Comparison of ENCODE assay signal across 8 cellular contexts in genomic region chr4:80197132-80197573, GRCh38. TPM values are rescaled to one million over a fixed set of nuclear protein-coding genes. Genes with fewer than 3 reads are reported as not detected.
DNase-seq lines count a peak whose midpoint lies in the region; ATAC-seq and TF ChIP-seq lines count a peak whose summit lies in the region.

Gene PRDM8 (plus strand): TSS chr4:80197503. CDS start chr4:80200081, 2,578 bp downstream.

- H3K9ac ChIP-seq in IMR-90 (ENCODE audit: low read depth, low read length), result peak within 1 kb of the TSS; percentile 37

- H3K36me3 ChIP-seq in BE2C, result no peaks in the 10 kb centered on the region
- peaks cover 5% of the 10 kb centered on the region; the same call in 1 of the 2 replicates for H3K36me3 ChIP-seq in IMR-90 (ENCODE audit: control insufficient read depth, insufficient read depth, low read length)
- H3K36me3 ChIP-seq in psoas muscle (ENCODE audit: insufficient read depth in 1 of 2, low read depth in 1 of 2), result no peaks in the 10 kb centered on the region

- intact Hi-C loops in IMR-90 (cut with micrococcal nuclease) (no loop called here), psoas muscle (cut with DNase I) (no loop called here)
- intact Hi-C loops in activated CD4-positive, alpha-beta memory T cell treated with anti-CD3 and anti-CD28 coated beads for 36 hours (cut with micrococcal nuclease), result no loop called here

- peak within 1 kb of the TSS; percentile 58 for H2BK5ac ChIP-seq in IMR-90 (ENCODE audit: low read depth, low read length, poor library complexity, severe bottlenecking)

- H3K27ac Mint-ChIP-seq in activated CD4-positive, alpha-beta memory T cell treated with anti-CD3 and anti-CD28 coated beads for 36 hours, result no peak within 1 kb of the TSS

- peak within 1 kb of the TSS; percentile 71 for H3K4me2 ChIP-seq in IMR-90 (ENCODE audit: low read depth, low read length)

- no peaks in the 10 kb centered on the region for H3K36me3 Mint-ChIP-seq in activated CD4-positive, alpha-beta memory T cell treated with anti-CD3 and anti-CD28 coated beads for 36 hours

- peak within 1 kb of the TSS; percentile 59 for H4K91ac ChIP-seq in IMR-90 (ENCODE audit: insufficient read depth, low read depth, low read length)

- 0 out of 2 replicates have a peak, but pooled peaks cover 4% of the 10 kb centered on the region for H3K9me1 ChIP-seq in IMR-90 (ENCODE audit: insufficient read depth, low read length)

- ATAC-seq in IMR-90 (ENCODE audit: low read depth) (peak; percentile 62), psoas muscle (no peak), HG02852 (IDR thresholded peaks at IDR 0.05; ENCODE audit: unreplicated experiment) (no peak)

- H3K9me3 ChIP-seq in BE2C (no peaks in the 10 kb centered on the region), IMR-90 (ENCODE audit: control insufficient read depth, insufficient read depth, low read length) (no peaks in the 10 kb centered on the region), psoas muscle (no peaks in the 10 kb centered on the region)

- peak within 1 kb of the TSS; percentile 46; the same call in 1 of the 2 replicates for H2BK20ac ChIP-seq in IMR-90 (ENCODE audit: low read depth, low read length)

- H3K4ac ChIP-seq in IMR-90 (ENCODE audit: low read depth, low read length), result peak within 1 kb of the TSS; percentile 80

- H3K9me3 Mint-ChIP-seq in activated CD4-positive, alpha-beta memory T cell treated with anti-CD3 and anti-CD28 coated beads for 36 hours, result no peaks in the 10 kb centered on the region

- H4K8ac ChIP-seq in IMR-90 (ENCODE audit: low read depth in 2 of 2, low read length in 2 of 2), result peak within 1 kb of the TSS; percentile 24 to 74; a peak in 1 of 4 replicates

- H3K23ac ChIP-seq in IMR-90 (ENCODE audit: low read depth, low read length), result peak within 1 kb of the TSS; percentile 96

- peaks cover 29% of the 10 kb centered on the region for H3K4me1 Mint-ChIP-seq in activated CD4-positive, alpha-beta memory T cell treated with anti-CD3 and anti-CD28 coated beads for 36 hours (ENCODE audit: low read depth)

- peak within 1 kb of the TSS; percentile 71 for H2BK120ac ChIP-seq in IMR-90 (ENCODE audit: low read depth, low read length)

- CTCF ChIA-PET in IMR-90 (lab: Yijun Ruan, JAX), result interaction anchor here (1.3 kb wide), 1 partner anchor 13 kb away, joined by 6 read pairs; no protein-coding TSS in a partner anchor
- CTCF ChIA-PET in activated CD4-positive, alpha-beta memory T cell treated with anti-CD3 and anti-CD28 coated beads for 36 hours (lab: Charles Lee), result interaction anchor here (0.9 to 7.7 kb wide), 2 partner anchors 12 to 70 kb away, joined by 3 to 77 read pairs; no protein-coding TSS in a partner anchor

- peak within 1 kb of the TSS; percentile 59 for H3K4me3 Mint-ChIP-seq in activated CD4-positive, alpha-beta memory T cell treated with anti-CD3 and anti-CD28 coated beads for 36 hours

- 11% methylated on average over 4 of the region's 28 CpGs; no CpG with 5 or more reads in 1 of the 2 experiments for WGBS in IMR-90 (ENCODE audit: extremely low coverage in 2 of 2, insufficient read length in 1 of 2), 2 experiments
- 16 to 22% (median 17%) methylated on average over 22 to 28 of the region's 28 CpGs for WGBS in psoas muscle, 3 donors

- dilution Hi-C loops in IMR-90 (cut with HindIII; ENCODE audit: low sequenced_read_pairs, unreplicated experiment), result no loop called here

- DNase-seq in BE2C (peak; percentile 63), IMR-90 (peak; percentile 73), foreskin fibroblast (peak in 1 of 2 donors; percentile 81), psoas muscle (no peak), GDM1 (lab: John Stamatoyannopoulos, UW) (no peak), kidney tubule cell (ENCODE audit: low spot score) (no peak)
- peak; percentile 47 for DNase-seq in activated CD4-positive, alpha-beta memory T cell treated with anti-CD3 and anti-CD28 coated beads for 36 hours

- H2BK15ac ChIP-seq in IMR-90 (ENCODE audit: low read depth, low read length), result peak within 1 kb of the TSS; percentile 34; the same call in 1 of the 3 replicates

- H3K4me3 ChIP-seq in BE2C (ENCODE audit: low read depth, low read length) (peak within 1 kb of the TSS; percentile 65), IMR-90 (ENCODE audit: insufficient read depth, low read depth, low read length) (peak within 1 kb of the TSS; percentile 75), foreskin fibroblast (ENCODE audit: low read depth in 1 of 2, low read length in 2 of 2) (peak within 1 kb of the TSS; percentile 50 to 57), psoas muscle (peak within 1 kb of the TSS; percentile 56)

- peaks cover 4% of the 10 kb centered on the region; the same call in 1 of the 2 replicates for H4K20me1 ChIP-seq in IMR-90 (ENCODE audit: insufficient read depth, low read length)

- TF ChIP-seq POLR2A in IMR-90 (IDR thresholded peaks at IDR 0.05; ENCODE audit: low read depth, low read length), result 0 out of 2 replicates have a peak, but pooled peaks have one; percentile 46

- peak within 1 kb of the TSS; percentile 46; the same call in 1 of the 2 replicates for H3K56ac ChIP-seq in IMR-90 (ENCODE audit: extremely low read depth, insufficient read depth, low read length)

- BruUV-seq in IMR-90 (replicated peaks; lab: Mats Ljungman, UMichigan), result no TSS peak

- H3K18ac ChIP-seq in IMR-90 (ENCODE audit: low read depth, low read length), result peak within 1 kb of the TSS; percentile 27

- H2AFZ ChIP-seq in IMR-90 (replicated peaks; ENCODE audit: low read length, poor library complexity), result peak within 1 kb of the TSS; percentile 88

- H3K27me3 ChIP-seq in BE2C (peaks cover 37% of the 10 kb centered on the region), IMR-90 (ENCODE audit: control insufficient read depth, insufficient read depth, low read length) (no peaks in the 10 kb centered on the region), psoas muscle (ENCODE audit: insufficient read depth in 3 of 3, low read length in 2 of 3) (peaks cover 5 to 86% (median 19%) of the 10 kb centered on the region in 3 donors)

- H3K27me3 Mint-ChIP-seq in activated CD4-positive, alpha-beta memory T cell treated with anti-CD3 and anti-CD28 coated beads for 36 hours, result peaks cover 7% of the 10 kb centered on the region

- TF ChIP-seq RAD21 in IMR-90 (IDR thresholded peaks at IDR 0.05; ENCODE audit: low read length), result no peak

- in situ Hi-C loops in IMR-90 (cut with MboI; ENCODE audit: low sequenced_read_pairs), result loop anchor here (10.0 kb wide), 1 partner anchor 1252 kb away; no protein-coding TSS in a partner anchor

- peaks cover 9 to 11% of the 10 kb centered on the region in 2 experiments for H3K79me1 ChIP-seq in IMR-90 (ENCODE audit: low read depth in 1 of 2, low read length in 2 of 2)

- POLR2A ChIA-PET in IMR-90 (lab: Charles Lee; ENCODE audit: unreplicated experiment), result no interaction called here
- POLR2A ChIA-PET in activated CD4-positive, alpha-beta memory T cell treated with anti-CD3 and anti-CD28 coated beads for 36 hours (lab: Charles Lee), result no interaction called here

- peak within 1 kb of the TSS; percentile 91 for H3K14ac ChIP-seq in IMR-90 (replicated peaks; ENCODE audit: low read depth, low read length)

- no peak for TF ChIP-seq CTCF in BE2C (IDR thresholded peaks at IDR 0.05; ENCODE audit: low read depth, low read length)
- no peak for TF ChIP-seq CTCF in IMR-90 (conservative IDR thresholded peaks at IDR 0.05; ENCODE audit: low read depth, low read length)
- no peak for TF ChIP-seq CTCF in foreskin fibroblast (IDR thresholded peaks at IDR 0.05; ENCODE audit: low read depth, low read length)
- no peak for TF ChIP-seq CTCF in psoas muscle (IDR thresholded peaks at IDR 0.05)

- H2AK9ac ChIP-seq in IMR-90 (replicated peaks; ENCODE audit: low read depth, low read length, poor library complexity), result peak within 1 kb of the TSS; percentile 90

- H2AK5ac ChIP-seq in IMR-90 (ENCODE audit: low read depth, low read length), result peak within 1 kb of the TSS; percentile 39

- peak within 1 kb of the TSS; percentile 38 for H4K5ac ChIP-seq in IMR-90 (ENCODE audit: low read depth, low read length)

- H3K4me1 ChIP-seq in BE2C, result no peaks in the 10 kb centered on the region
- H3K4me1 ChIP-seq in IMR-90 (ENCODE audit: control insufficient read depth, insufficient read depth, low read length), result peaks cover 8% of the 10 kb centered on the region
- H3K4me1 ChIP-seq in psoas muscle, result no peaks in the 10 kb centered on the region

- H3K27ac ChIP-seq in IMR-90 (ENCODE audit: insufficient read depth, low read length) (peak within 1 kb of the TSS; percentile 77), psoas muscle (no peak within 1 kb of the TSS)

TF ChIP-seq in IMR-90, 13 proteins besides CTCF, POLR2A, EP300 and RAD21 (continues in another document):
- TF ChIP-seq FOS (IDR thresholded peaks at IDR 0.05; ENCODE audit: low read depth, low read length) (no peak), MXI1 (IDR thresholded peaks at IDR 0.05; ENCODE audit: borderline replicate concordance, low read depth, low read length) (no peak), RFX5 (IDR thresholded peaks at IDR 0.05; ENCODE audit: low read depth, low read length) (no peak), SMC3 (IDR thresholded peaks at IDR 0.05; ENCODE audit: low read depth, low read length) (no peak), MAFK (IDR thresholded peaks at IDR 0.05; ENCODE audit: low read depth, low read length) (no peak), CHD1 (IDR thresholded peaks at IDR 0.05; ENCODE audit: low read depth, low read length) (no peak), USF2 (IDR thresholded peaks at IDR 0.05; ENCODE audit: low read depth, low read length) (no peak), NFE2L2 (IDR thresholded peaks at IDR 0.05; ENCODE audit: low read depth, low read length) (no peak), BHLHE40 (IDR thresholded peaks at IDR 0.05; ENCODE audit: low read depth, low read length) (no peak)

RNA-seq across cellular contexts. Expression of gene PRDM8, which starts in this region (rescaled TPM):
- 25.6 TPM for polyA plus RNA-seq in BE2C (2012; ENCODE audit: insufficient read depth, insufficient read length, low read depth)
- total RNA-seq in IMR-90 (2012; rRNA removed) (5.0 and 5.7 TPM in 2 replicates), psoas muscle (1 to 10 TPM in 1 of 4 donors, under 1 TPM in 3; 0.28 to 1.8 (median 0.50) TPM)
- polyA plus RNA-seq in IMR-90 (2012; rRNA removed) (15.8 and 16.8 TPM in 2 replicates), psoas muscle (under 1 TPM; 0.49 to 0.79 (median 0.63) TPM)
- 9.1 and 12.2 TPM in 2 replicates for polyA plus RNA-seq in IMR-90 (2012; cell fraction: cytosol; rRNA removed)
- polyA plus RNA-seq in IMR-90 (2012; cell fraction: nucleus; rRNA removed; ENCODE audit: low replicate concordance), result 32.9 and 37.2 TPM in 2 replicates
- total RNA-seq in activated CD4-positive, alpha-beta memory T cell treated with anti-CD3 and anti-CD28 coated beads for 36 hours, result 1 to 10 TPM; 3.0 to 4.3 TPM

Comparison
In these comparisons a context has a peak if more than half of its experiments do, and no peak if none do; other contexts are left out.
1. RNA of gene PRDM8 (polyA plus RNA-seq): 9.1 to 37.2 TPM in IMR-90; 0.49 to 0.79 TPM in psoas muscle; every median in the first group is over 4 times any median in the second.
2. DNase-seq: peak in BE2C (single experiment), IMR-90 (single experiment) and activated CD4-positive, alpha-beta memory T cell treated with anti-CD3 and anti-CD28 coated beads for 36 hours (single experiment); none in psoas muscle (0 of 2), GDM1 (single experiment) and kidney tubule cell (single experiment).
3. Peak in every context shown above with its lines, with median percentiles within 50 percentile points of each other: H3K4me3 ChIP-seq.